ENCODE assay signal across 1 cellular context in genomic region chr2:178193496-178193822, GRCh38.
TF ChIP-seq lines count a peak whose summit lies in the region.

No MANE protein-coding gene starts in this region.

TF ChIP-seq in HepG2, 621 proteins besides CTCF, POLR2A, EP300 and RAD21 (continued from another document and continues in another):
- TF ChIP-seq ZNF770 (CRISPR knock-in tag; IDR thresholded peaks at IDR 0.05) (no peak), IKZF4 (CRISPR knock-in tag; IDR thresholded peaks at IDR 0.05; ENCODE audit: borderline replicate concordance, low read depth, not compliant biosample characterization) (no peak), GPBP1L1 (CRISPR knock-in tag; IDR thresholded peaks at IDR 0.05) (no peak), PAX8 (CRISPR knock-in tag; IDR thresholded peaks at IDR 0.05; ENCODE audit: borderline replicate concordance) (no peak), DMAP1 (CRISPR knock-in tag; IDR thresholded peaks at IDR 0.05) (no peak), ZBTB20 (CRISPR knock-in tag; IDR thresholded peaks at IDR 0.05; ENCODE audit: borderline replicate concordance, low read depth) (no peak), GATAD1 (CRISPR knock-in tag; IDR thresholded peaks at IDR 0.05) (peak; percentile 44; the same call in 1 of the 2 replicates), MBNL3 (CRISPR knock-in tag; conservative IDR thresholded peaks at IDR 0.05) (no peak), NKX3-1 (CRISPR knock-in tag; IDR thresholded peaks at IDR 0.05) (peak; percentile 85; the same call in 1 of the 2 replicates), ZBTB14 (CRISPR knock-in tag; IDR thresholded peaks at IDR 0.05) (no peak), KAT7 (CRISPR knock-in tag; IDR thresholded peaks at IDR 0.05; ENCODE audit: borderline replicate concordance) (no peak), ATRX (CRISPR knock-in tag; IDR thresholded peaks at IDR 0.05; ENCODE audit: borderline replicate concordance) (no peak), SAFB2 (CRISPR knock-in tag; IDR thresholded peaks at IDR 0.05; ENCODE audit: borderline replicate concordance, low read depth) (no peak), HDAC6 (IDR thresholded peaks at IDR 0.05; ENCODE audit: low read depth, low read length) (no peak), TCF12 (IDR thresholded peaks at IDR 0.05) (no peak), TCF12 (CRISPR knock-in tag; IDR thresholded peaks at IDR 0.05) (peak; percentile 86), REL (CRISPR knock-in tag; conservative IDR thresholded peaks at IDR 0.05) (peak; percentile 94), TAF1 (CRISPR knock-in tag; IDR thresholded peaks at IDR 0.05) (no peak), SAP130 (CRISPR knock-in tag; IDR thresholded peaks at IDR 0.05; ENCODE audit: low read depth) (peak; percentile 65), SOX5 (CRISPR knock-in tag; IDR thresholded peaks at IDR 0.05; ENCODE audit: borderline replicate concordance) (peak; percentile 71; the same call in 1 of the 2 replicates), YEATS4 (CRISPR knock-in tag; IDR thresholded peaks at IDR 0.05; ENCODE audit: borderline replicate concordance) (no peak), ZNF383 (CRISPR knock-in tag; IDR thresholded peaks at IDR 0.05; ENCODE audit: borderline replicate concordance) (no peak), HES4 (CRISPR knock-in tag; IDR thresholded peaks at IDR 0.05; ENCODE audit: borderline replicate concordance) (no peak), NCOA1 (CRISPR knock-in tag; IDR thresholded peaks at IDR 0.05) (0 out of 2 replicates have a peak, but pooled peaks have one; percentile 86), ZNF3 (CRISPR knock-in tag; IDR thresholded peaks at IDR 0.05) (no peak), NFE2 (CRISPR knock-in tag; IDR thresholded peaks at IDR 0.05) (no peak), ZBTB46 (CRISPR knock-in tag; IDR thresholded peaks at IDR 0.05; ENCODE audit: borderline replicate concordance) (no peak), TRIM24 (CRISPR knock-in tag; IDR thresholded peaks at IDR 0.05) (no peak), ZNF275 (CRISPR knock-in tag; IDR thresholded peaks at IDR 0.05; ENCODE audit: borderline replicate concordance) (no peak), ZNF720 (CRISPR knock-in tag; IDR thresholded peaks at IDR 0.05) (no peak), ZNF75D (CRISPR knock-in tag; IDR thresholded peaks at IDR 0.05; ENCODE audit: borderline replicate concordance) (no peak), CHD4 (IDR thresholded peaks at IDR 0.05; ENCODE audit: borderline replicate concordance, low read length) (no peak), SP140L (CRISPR knock-in tag; IDR thresholded peaks at IDR 0.05; ENCODE audit: borderline replicate concordance) (no peak), IRX3 (CRISPR knock-in tag; IDR thresholded peaks at IDR 0.05; ENCODE audit: borderline replicate concordance, low read depth) (no peak; the same call in 1 of the 2 replicates), ZNF101 (CRISPR knock-in tag; IDR thresholded peaks at IDR 0.05; ENCODE audit: borderline replicate concordance, low read depth) (no peak), ZFP82 (CRISPR knock-in tag; IDR thresholded peaks at IDR 0.05; ENCODE audit: borderline replicate concordance) (no peak)
- TF ChIP-seq, protein P1, sequence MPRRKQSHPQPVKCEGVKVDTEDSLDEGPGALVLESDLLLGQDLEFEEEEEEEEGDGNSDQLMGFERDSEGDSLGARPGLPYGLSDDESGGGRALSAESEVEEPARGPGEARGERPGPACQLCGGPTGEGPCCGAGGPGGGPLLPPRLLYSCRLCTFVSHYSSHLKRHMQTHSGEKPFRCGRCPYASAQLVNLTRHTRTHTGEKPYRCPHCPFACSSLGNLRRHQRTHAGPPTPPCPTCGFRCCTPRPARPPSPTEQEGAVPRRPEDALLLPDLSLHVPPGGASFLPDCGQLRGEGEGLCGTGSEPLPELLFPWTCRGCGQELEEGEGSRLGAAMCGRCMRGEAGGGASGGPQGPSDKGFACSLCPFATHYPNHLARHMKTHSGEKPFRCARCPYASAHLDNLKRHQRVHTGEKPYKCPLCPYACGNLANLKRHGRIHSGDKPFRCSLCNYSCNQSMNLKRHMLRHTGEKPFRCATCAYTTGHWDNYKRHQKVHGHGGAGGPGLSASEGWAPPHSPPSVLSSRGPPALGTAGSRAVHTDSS (CRISPR knock-in tag; conservative IDR thresholded peaks at IDR 0.05) = no peak
- TF ChIP-seq, protein P2, sequence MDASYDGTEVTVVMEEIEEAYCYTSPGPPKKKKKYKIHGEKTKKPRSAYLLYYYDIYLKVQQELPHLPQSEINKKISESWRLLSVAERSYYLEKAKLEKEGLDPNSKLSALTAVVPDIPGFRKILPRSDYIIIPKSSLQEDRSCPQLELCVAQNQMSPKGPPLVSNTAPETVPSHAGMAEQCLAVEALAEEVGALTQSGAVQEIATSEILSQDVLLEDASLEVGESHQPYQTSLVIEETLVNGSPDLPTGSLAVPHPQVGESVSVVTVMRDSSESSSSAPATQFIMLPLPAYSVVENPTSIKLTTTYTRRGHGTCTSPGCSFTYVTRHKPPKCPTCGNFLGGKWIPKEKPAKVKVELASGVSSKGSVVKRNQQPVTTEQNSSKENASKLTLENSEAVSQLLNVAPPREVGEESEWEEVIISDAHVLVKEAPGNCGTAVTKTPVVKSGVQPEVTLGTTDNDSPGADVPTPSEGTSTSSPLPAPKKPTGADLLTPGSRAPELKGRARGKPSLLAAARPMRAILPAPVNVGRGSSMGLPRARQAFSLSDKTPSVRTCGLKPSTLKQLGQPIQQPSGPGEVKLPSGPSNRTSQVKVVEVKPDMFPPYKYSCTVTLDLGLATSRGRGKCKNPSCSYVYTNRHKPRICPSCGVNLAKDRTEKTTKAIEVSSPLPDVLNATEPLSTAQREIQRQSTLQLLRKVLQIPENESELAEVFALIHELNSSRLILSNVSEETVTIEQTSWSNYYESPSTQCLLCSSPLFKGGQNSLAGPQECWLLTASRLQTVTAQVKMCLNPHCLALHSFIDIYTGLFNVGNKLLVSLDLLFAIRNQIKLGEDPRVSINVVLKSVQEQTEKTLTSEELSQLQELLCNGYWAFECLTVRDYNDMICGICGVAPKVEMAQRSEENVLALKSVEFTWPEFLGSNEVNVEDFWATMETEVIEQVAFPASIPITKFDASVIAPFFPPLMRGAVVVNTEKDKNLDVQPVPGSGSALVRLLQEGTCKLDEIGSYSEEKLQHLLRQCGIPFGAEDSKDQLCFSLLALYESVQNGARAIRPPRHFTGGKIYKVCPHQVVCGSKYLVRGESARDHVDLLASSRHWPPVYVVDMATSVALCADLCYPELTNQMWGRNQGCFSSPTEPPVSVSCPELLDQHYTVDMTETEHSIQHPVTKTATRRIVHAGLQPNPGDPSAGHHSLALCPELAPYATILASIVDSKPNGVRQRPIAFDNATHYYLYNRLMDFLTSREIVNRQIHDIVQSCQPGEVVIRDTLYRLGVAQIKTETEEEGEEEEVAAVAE (CRISPR knock-in tag; IDR thresholded peaks at IDR 0.05; ENCODE audit: borderline replicate concordance) = no peak
- TF ChIP-seq, protein P3, sequence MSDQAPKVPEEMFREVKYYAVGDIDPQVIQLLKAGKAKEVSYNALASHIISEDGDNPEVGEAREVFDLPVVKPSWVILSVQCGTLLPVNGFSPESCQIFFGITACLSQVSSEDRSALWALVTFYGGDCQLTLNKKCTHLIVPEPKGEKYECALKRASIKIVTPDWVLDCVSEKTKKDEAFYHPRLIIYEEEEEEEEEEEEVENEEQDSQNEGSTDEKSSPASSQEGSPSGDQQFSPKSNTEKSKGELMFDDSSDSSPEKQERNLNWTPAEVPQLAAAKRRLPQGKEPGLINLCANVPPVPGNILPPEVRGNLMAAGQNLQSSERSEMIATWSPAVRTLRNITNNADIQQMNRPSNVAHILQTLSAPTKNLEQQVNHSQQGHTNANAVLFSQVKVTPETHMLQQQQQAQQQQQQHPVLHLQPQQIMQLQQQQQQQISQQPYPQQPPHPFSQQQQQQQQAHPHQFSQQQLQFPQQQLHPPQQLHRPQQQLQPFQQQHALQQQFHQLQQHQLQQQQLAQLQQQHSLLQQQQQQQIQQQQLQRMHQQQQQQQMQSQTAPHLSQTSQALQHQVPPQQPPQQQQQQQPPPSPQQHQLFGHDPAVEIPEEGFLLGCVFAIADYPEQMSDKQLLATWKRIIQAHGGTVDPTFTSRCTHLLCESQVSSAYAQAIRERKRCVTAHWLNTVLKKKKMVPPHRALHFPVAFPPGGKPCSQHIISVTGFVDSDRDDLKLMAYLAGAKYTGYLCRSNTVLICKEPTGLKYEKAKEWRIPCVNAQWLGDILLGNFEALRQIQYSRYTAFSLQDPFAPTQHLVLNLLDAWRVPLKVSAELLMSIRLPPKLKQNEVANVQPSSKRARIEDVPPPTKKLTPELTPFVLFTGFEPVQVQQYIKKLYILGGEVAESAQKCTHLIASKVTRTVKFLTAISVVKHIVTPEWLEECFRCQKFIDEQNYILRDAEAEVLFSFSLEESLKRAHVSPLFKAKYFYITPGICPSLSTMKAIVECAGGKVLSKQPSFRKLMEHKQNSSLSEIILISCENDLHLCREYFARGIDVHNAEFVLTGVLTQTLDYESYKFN (CRISPR knock-in tag; conservative IDR thresholded peaks at IDR 0.05) = peak; percentile 79
- TF ChIP-seq, protein P4, sequence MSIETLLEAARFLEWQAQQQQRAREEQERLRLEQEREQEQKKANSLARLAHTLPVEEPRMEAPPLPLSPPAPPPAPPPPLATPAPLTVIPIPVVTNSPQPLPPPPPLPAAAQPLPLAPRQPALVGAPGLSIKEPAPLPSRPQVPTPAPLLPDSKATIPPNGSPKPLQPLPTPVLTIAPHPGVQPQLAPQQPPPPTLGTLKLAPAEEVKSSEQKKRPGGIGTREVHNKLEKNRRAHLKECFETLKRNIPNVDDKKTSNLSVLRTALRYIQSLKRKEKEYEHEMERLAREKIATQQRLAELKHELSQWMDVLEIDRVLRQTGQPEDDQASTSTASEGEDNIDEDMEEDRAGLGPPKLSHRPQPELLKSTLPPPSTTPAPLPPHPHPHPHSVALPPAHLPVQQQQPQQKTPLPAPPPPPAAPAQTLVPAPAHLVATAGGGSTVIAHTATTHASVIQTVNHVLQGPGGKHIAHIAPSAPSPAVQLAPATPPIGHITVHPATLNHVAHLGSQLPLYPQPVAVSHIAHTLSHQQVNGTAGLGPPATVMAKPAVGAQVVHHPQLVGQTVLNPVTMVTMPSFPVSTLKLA (IDR thresholded peaks at IDR 0.05) = no peak
- TF ChIP-seq, protein P5, sequence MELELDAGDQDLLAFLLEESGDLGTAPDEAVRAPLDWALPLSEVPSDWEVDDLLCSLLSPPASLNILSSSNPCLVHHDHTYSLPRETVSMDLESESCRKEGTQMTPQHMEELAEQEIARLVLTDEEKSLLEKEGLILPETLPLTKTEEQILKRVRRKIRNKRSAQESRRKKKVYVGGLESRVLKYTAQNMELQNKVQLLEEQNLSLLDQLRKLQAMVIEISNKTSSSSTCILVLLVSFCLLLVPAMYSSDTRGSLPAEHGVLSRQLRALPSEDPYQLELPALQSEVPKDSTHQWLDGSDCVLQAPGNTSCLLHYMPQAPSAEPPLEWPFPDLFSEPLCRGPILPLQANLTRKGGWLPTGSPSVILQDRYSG (CRISPR knock-in tag; IDR thresholded peaks at IDR 0.05) = no peak
